29 cellular contexts compared by ENCODE assay signal in the genomic region with DNA sequence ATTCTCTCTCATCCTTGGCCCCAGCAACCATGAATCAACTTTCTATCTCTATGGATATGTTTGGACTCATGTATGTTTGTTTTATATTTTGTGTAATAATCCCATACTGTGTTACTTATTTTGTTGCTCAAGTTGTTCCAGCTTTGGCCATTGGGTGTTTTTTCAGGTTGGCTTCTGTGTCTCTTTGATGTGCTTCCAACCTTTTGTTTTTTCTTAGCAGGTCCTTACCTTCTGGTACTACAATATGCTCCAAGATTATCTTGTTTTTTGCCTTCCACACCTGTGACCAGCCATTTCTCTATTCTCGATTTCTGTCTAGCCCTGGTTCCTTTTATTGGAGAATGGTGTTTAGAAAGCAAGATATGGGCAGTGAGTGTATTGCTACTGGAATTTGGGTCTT.
"Had no signal": no experiment of that assay in that cellular context is flagged by ENCODE, and none has a peak within 500 bp of the region (broad histone marks: within the 10 kb centered on the region; RNA-seq: fewer than 3 reads in every experiment).

No MANE protein-coding gene starts in this region.

- H3K4me2 ChIP-seq: PC-9 had no signal

- H3K27ac ChIP-seq: PC-9, RWPE1, SJCRH30, SK-N-MC had no signal

- ATAC-seq: Panc1, Right ventricle myocardium inferior, SK-N-SH treated with all-trans-retinoic acid at 6 μM for 48 hours, T-cell had no signal

- H3K9me3 ChIP-seq: MG63, SJCRH30 had no signal

- H3K27me3 ChIP-seq: MG63, SJCRH30 had no signal

- H2AFZ ChIP-seq: PC-9 had no signal

- H3K4me3 ChIP-seq: MG63, PC-9, SJCRH30, SK-N-MC had no signal

- H3K36me3 ChIP-seq: MG63, SJCRH30 had no signal

- DNase-seq: Kasumi-1, MG63, NCI-H1092, NCI-H1105, NCI-H1417 treated with DMSO at 0.1 percent for 48 hours, NCI-H1436 treated with DMSO at 0.1 percent for 48 hours, NCI-H1694 treated with DMSO at 0.1 percent for 48 hours, NCI-H187 treated with DMSO at 0.1 percent for 48 hours, NCI-H2029, NCI-H2081, NCI-H2171 treated with DMSO at 0.1 percent for 48 hours, NCI-H2227 treated with DMSO at 0.1 percent for 48 hours, NCI-H345, NCI-H446, NCI-H510A treated with DMSO at 0.1 percent for 48 hours, NCI-H524 treated with DMSO at 0.1 percent for 48 hours, NCI-H69, NCI-H748 treated with DMSO at 0.1 percent for 48 hours, NCI-H82, PC-9, SHP77, SIG-M5, SJCRH30, T-cell had no signal
